ENCODE assay signal across 8 cellular contexts in genomic region chr9:96418074-96418919, GRCh38. TPM values are rescaled to one million over a fixed set of nuclear protein-coding genes. Genes with fewer than 3 reads are reported as not detected.
DNase-seq lines count a peak whose midpoint lies in the region; ATAC-seq and TF ChIP-seq lines count a peak whose summit lies in the region.

Gene ZNF367 (minus strand): TSS chr9:96418370. CDS start chr9:96418032, 338 bp downstream.

- ATAC-seq in HG02642 (IDR thresholded peaks at IDR 0.05; ENCODE audit: poor library complexity, unreplicated experiment), result peak; percentile 72
- peak; percentile 80 to 85 for ATAC-seq in activated naive CD4-positive, alpha-beta T cell treated with anti-CD3 and anti-CD28 coated beads, Interleukin-2, amount 50 U/mL, for 72 hours

- peak within 1 kb of the TSS; percentile 99 for H3K4me3 ChIP-seq in thymus (ENCODE audit: low read length)

- no peaks in the 10 kb centered on the region for H3K27me3 ChIP-seq in thymus (ENCODE audit: control insufficient read depth, insufficient read depth)

- TF ChIP-seq CTCF in osteocyte (IDR thresholded peaks at IDR 0.05), result no peak

- peaks cover 37% of the 10 kb centered on the region for H3K4me1 Mint-ChIP-seq in osteocyte (ENCODE audit: unreplicated experiment)

- H3K4me3 Mint-ChIP-seq in osteocyte (ENCODE audit: unreplicated experiment), result peak within 1 kb of the TSS; percentile 89

- H3K36me3 ChIP-seq in thymus (ENCODE audit: control insufficient read depth, insufficient read depth), result no peaks in the 10 kb centered on the region

- H3K27me3 Mint-ChIP-seq in osteocyte (ENCODE audit: unreplicated experiment), result no peaks in the 10 kb centered on the region

- peak within 1 kb of the TSS; percentile 94 to 95 for H3K27ac Mint-ChIP-seq in activated naive CD4-positive, alpha-beta T cell treated with anti-CD3 and anti-CD28 coated beads, Interleukin-2, amount 50 U/mL, for 72 hours
- H3K27ac Mint-ChIP-seq in osteocyte (ENCODE audit: unreplicated experiment), result peak within 1 kb of the TSS; percentile 91

- WGBS in thymus, result under 1% methylated on average over 100 of the region's 100 CpGs

- no peaks in the 10 kb centered on the region for H3K9me3 ChIP-seq in thymus (ENCODE audit: control insufficient read depth)

- H3K9me3 Mint-ChIP-seq in activated naive CD4-positive, alpha-beta T cell treated with anti-CD3 and anti-CD28 coated beads, Interleukin-2, amount 50 U/mL, for 72 hours, result no peaks in the 10 kb centered on the region
- H3K9me3 Mint-ChIP-seq in osteocyte (ENCODE audit: unreplicated experiment), result no peaks in the 10 kb centered on the region

- DNase-seq in NCI-H1105 (lab: John Stamatoyannopoulos, UW) (peak; percentile 95), SKM-1 (lab: John Stamatoyannopoulos, UW; ENCODE audit: unreplicated experiment) (peak; percentile 43), glomerular visceral epithelial cell (ENCODE audit: extremely low spot score) (peak; percentile 99), osteocyte (ENCODE audit: extremely low spot score, unreplicated experiment) (peak; percentile 99)
- DNase-seq in activated naive CD4-positive, alpha-beta T cell treated with anti-CD3 and anti-CD28 coated beads, Interleukin-2, amount 50 U/mL, for 72 hours (ENCODE audit: low spot score in 2 of 2), result peak; percentile 91 to 98

- peaks cover 6% of the 10 kb centered on the region for H3K4me1 ChIP-seq in thymus (ENCODE audit: control insufficient read depth, insufficient read depth, low read length)

- peak within 1 kb of the TSS; percentile 98 for H3K27ac ChIP-seq in thymus (ENCODE audit: low read depth)

- H3K36me3 Mint-ChIP-seq in activated naive CD4-positive, alpha-beta T cell treated with anti-CD3 and anti-CD28 coated beads, Interleukin-2, amount 50 U/mL, for 72 hours, result peaks cover 6 to 12% of the 10 kb centered on the region in 2 donors
- H3K36me3 Mint-ChIP-seq in osteocyte (ENCODE audit: unreplicated experiment), result no peaks in the 10 kb centered on the region

- peak; percentile 38 for TF ChIP-seq POLR2A in GM10847 (IDR thresholded peaks at IDR 0.05; ENCODE audit: extremely low read depth, insufficient read length)

RNA-seq across cellular contexts. Expression of gene ZNF367, which starts in this region (rescaled TPM):
- 10 to 100 TPM; 17.7 to 42.6 TPM for total RNA-seq in activated naive CD4-positive, alpha-beta T cell treated with anti-CD3 and anti-CD28 coated beads, Interleukin-2, amount 50 U/mL, for 72 hours
- 2.1 and 2.3 TPM in 2 replicates for total RNA-seq in osteocyte
- polyA plus RNA-seq in thymus, result 4.3 TPM

Comparison
In these comparisons a context has a peak if more than half of its experiments do, and no peak if none do; other contexts are left out.
1. Peak in every context shown above with its lines: DNase-seq, ATAC-seq, H3K4me3 ChIP-seq and H3K27ac ChIP-seq.
2. DNase-seq: peak in every context shown above with its lines; median percentile 99 in glomerular visceral epithelial cell; 99 in osteocyte; 95 in NCI-H1105; 94 in activated naive CD4-positive, alpha-beta T cell treated with anti-CD3 and anti-CD28 coated beads, Interleukin-2, amount 50 U/mL, for 72 hours; 43 in SKM-1.